ENCODE assay signal across 1 cellular context in the genomic region with DNA sequence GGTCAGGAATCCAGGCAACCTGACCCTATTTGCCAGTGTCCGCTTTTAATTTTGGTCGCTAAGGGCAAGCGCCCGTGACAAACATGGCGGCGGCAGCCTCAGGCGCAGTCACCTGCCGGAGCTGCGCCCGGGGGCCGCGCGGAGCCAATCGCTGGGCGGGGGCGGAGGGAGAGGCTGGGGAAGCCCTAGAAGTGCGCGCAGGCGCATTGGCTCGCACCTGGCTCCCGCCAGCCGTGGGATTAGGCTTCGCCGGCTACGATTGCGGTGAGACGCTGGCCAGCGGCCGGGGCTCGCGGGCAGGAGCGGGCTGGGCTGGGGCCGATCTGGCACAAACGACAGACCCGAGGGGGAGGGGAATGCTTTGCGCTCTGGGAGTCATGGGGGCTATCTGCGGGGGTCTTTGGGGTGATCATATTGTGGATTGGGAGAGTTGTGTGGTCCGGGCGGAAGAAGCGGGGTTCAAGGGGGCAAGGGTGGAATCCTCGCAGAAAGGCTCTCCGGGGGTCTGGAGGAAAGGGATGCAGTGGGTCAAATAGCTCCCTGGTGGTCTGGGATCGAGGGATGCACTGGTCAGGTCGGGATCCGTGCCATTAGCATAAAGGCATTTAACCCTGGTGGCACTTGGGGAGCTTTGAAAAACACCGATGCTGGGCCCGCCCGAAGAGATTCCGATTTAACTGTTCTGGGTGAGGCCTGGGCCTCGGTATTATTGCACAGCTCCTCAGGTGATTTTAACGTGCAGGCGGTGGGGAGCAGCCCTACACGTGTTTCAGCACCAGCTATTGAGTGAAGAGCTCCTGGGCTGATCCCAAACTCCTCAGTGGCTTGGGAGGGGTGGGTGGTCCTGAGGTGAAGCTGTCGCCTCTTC.
TF ChIP-seq lines count a peak whose summit lies in the region.

No MANE protein-coding gene starts in this region.

TF ChIP-seq in H1, 55 proteins besides CTCF, POLR2A, EP300 and RAD21:
- no peak for TF ChIP-seq HDAC6 (IDR thresholded peaks at IDR 0.05; ENCODE audit: low read depth, low read length)
- TF ChIP-seq HDAC2 (IDR thresholded peaks at IDR 0.05; ENCODE audit: borderline replicate concordance in 1 of 2, low read depth in 2 of 2, low read length in 2 of 2) = peak; percentile 39 to 87; a peak in 2 of 4 replicates
- TF ChIP-seq SP1 (IDR thresholded peaks at IDR 0.05; ENCODE audit: low read depth, low read length) = 0 out of 2 replicates have a peak, but pooled peaks have one; percentile 46
- TF ChIP-seq RXRA (IDR thresholded peaks at IDR 0.05; ENCODE audit: insufficient read depth, low read depth, low read length) = no peak
- TF ChIP-seq, protein P1, sequence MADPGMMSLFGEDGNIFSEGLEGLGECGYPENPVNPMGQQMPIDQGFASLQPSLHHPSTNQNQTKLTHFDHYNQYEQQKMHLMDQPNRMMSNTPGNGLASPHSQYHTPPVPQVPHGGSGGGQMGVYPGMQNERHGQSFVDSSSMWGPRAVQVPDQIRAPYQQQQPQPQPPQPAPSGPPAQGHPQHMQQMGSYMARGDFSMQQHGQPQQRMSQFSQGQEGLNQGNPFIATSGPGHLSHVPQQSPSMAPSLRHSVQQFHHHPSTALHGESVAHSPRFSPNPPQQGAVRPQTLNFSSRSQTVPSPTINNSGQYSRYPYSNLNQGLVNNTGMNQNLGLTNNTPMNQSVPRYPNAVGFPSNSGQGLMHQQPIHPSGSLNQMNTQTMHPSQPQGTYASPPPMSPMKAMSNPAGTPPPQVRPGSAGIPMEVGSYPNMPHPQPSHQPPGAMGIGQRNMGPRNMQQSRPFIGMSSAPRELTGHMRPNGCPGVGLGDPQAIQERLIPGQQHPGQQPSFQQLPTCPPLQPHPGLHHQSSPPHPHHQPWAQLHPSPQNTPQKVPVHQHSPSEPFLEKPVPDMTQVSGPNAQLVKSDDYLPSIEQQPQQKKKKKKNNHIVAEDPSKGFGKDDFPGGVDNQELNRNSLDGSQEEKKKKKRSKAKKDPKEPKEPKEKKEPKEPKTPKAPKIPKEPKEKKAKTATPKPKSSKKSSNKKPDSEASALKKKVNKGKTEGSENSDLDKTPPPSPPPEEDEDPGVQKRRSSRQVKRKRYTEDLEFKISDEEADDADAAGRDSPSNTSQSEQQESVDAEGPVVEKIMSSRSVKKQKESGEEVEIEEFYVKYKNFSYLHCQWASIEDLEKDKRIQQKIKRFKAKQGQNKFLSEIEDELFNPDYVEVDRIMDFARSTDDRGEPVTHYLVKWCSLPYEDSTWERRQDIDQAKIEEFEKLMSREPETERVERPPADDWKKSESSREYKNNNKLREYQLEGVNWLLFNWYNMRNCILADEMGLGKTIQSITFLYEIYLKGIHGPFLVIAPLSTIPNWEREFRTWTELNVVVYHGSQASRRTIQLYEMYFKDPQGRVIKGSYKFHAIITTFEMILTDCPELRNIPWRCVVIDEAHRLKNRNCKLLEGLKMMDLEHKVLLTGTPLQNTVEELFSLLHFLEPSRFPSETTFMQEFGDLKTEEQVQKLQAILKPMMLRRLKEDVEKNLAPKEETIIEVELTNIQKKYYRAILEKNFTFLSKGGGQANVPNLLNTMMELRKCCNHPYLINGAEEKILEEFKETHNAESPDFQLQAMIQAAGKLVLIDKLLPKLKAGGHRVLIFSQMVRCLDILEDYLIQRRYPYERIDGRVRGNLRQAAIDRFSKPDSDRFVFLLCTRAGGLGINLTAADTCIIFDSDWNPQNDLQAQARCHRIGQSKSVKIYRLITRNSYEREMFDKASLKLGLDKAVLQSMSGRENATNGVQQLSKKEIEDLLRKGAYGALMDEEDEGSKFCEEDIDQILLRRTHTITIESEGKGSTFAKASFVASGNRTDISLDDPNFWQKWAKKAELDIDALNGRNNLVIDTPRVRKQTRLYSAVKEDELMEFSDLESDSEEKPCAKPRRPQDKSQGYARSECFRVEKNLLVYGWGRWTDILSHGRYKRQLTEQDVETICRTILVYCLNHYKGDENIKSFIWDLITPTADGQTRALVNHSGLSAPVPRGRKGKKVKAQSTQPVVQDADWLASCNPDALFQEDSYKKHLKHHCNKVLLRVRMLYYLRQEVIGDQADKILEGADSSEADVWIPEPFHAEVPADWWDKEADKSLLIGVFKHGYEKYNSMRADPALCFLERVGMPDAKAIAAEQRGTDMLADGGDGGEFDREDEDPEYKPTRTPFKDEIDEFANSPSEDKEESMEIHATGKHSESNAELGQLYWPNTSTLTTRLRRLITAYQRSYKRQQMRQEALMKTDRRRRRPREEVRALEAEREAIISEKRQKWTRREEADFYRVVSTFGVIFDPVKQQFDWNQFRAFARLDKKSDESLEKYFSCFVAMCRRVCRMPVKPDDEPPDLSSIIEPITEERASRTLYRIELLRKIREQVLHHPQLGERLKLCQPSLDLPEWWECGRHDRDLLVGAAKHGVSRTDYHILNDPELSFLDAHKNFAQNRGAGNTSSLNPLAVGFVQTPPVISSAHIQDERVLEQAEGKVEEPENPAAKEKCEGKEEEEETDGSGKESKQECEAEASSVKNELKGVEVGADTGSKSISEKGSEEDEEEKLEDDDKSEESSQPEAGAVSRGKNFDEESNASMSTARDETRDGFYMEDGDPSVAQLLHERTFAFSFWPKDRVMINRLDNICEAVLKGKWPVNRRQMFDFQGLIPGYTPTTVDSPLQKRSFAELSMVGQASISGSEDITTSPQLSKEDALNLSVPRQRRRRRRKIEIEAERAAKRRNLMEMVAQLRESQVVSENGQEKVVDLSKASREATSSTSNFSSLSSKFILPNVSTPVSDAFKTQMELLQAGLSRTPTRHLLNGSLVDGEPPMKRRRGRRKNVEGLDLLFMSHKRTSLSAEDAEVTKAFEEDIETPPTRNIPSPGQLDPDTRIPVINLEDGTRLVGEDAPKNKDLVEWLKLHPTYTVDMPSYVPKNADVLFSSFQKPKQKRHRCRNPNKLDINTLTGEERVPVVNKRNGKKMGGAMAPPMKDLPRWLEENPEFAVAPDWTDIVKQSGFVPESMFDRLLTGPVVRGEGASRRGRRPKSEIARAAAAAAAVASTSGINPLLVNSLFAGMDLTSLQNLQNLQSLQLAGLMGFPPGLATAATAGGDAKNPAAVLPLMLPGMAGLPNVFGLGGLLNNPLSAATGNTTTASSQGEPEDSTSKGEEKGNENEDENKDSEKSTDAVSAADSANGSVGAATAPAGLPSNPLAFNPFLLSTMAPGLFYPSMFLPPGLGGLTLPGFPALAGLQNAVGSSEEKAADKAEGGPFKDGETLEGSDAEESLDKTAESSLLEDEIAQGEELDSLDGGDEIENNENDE (IDR thresholded peaks at IDR 0.05; ENCODE audit: insufficient replicate concordance, low read length) = no peak
- no peak for TF ChIP-seq BRCA1 (IDR thresholded peaks at IDR 0.05; ENCODE audit: low read depth, low read length)
- TF ChIP-seq CBX5 (IDR thresholded peaks at IDR 0.05; ENCODE audit: low read depth, low read length) = no peak
- TF ChIP-seq YY1 (IDR thresholded peaks at IDR 0.05; ENCODE audit: low read depth, low read length) = peak; percentile 100
- peak; percentile 24; the same call in 1 of the 2 replicates for TF ChIP-seq JUND (IDR thresholded peaks at IDR 0.05; ENCODE audit: low read length)
- peak; percentile 37 for TF ChIP-seq KDM4A (IDR thresholded peaks at IDR 0.05; ENCODE audit: low read depth, low read length, severe bottlenecking)
- TF ChIP-seq KDM1A (IDR thresholded peaks at IDR 0.05; ENCODE audit: borderline replicate concordance, low read length) = no peak
- no peak for TF ChIP-seq SUZ12 (IDR thresholded peaks at IDR 0.05; ENCODE audit: low read length)
- no peak for TF ChIP-seq RFX5 (IDR thresholded peaks at IDR 0.05; ENCODE audit: borderline replicate concordance, low read depth, low read length)
- no peak for TF ChIP-seq CEBPB (IDR thresholded peaks at IDR 0.05; ENCODE audit: low read depth, low read length)
- peak; percentile 87 for TF ChIP-seq TAF1 (IDR thresholded peaks at IDR 0.05; ENCODE audit: low read depth, low read length)
- TF ChIP-seq SIX5 (IDR thresholded peaks at IDR 0.05; ENCODE audit: low read depth, low read length) = peak; percentile 66
- TF ChIP-seq, protein P2, sequence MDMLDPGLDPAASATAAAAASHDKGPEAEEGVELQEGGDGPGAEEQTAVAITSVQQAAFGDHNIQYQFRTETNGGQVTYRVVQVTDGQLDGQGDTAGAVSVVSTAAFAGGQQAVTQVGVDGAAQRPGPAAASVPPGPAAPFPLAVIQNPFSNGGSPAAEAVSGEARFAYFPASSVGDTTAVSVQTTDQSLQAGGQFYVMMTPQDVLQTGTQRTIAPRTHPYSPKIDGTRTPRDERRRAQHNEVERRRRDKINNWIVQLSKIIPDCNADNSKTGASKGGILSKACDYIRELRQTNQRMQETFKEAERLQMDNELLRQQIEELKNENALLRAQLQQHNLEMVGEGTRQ (IDR thresholded peaks at IDR 0.05; ENCODE audit: low read length) = peak; percentile 89
- TF ChIP-seq TBP (IDR thresholded peaks at IDR 0.05; ENCODE audit: low read depth, low read length) = peak; percentile 61; the same call in 1 of the 2 replicates
- no peak; the same call in 1 of the 2 replicates for TF ChIP-seq POLR2AphosphoS5 (IDR thresholded peaks at IDR 0.05; ENCODE audit: low read depth, low read length)
- peak; percentile 61 for TF ChIP-seq ASH2L (IDR thresholded peaks at IDR 0.05; ENCODE audit: low read length)
- TF ChIP-seq RBBP5 (IDR thresholded peaks at IDR 0.05; ENCODE audit: borderline replicate concordance, low read depth, low read length) = no peak
- no peak for TF ChIP-seq SP2 (IDR thresholded peaks at IDR 0.05; ENCODE audit: low read length)
- TF ChIP-seq SRF (IDR thresholded peaks at IDR 0.05; ENCODE audit: low read depth, low read length) = no peak
- no peak for TF ChIP-seq CHD1 (IDR thresholded peaks at IDR 0.05; ENCODE audit: low read depth, low read length)
- TF ChIP-seq KDM5A (IDR thresholded peaks at IDR 0.05; ENCODE audit: low read length) = no peak
- TF ChIP-seq NRF1 (IDR thresholded peaks at IDR 0.05; ENCODE audit: low read depth, low read length) = peak; percentile 69
- TF ChIP-seq BCL11A (IDR thresholded peaks at IDR 0.05; ENCODE audit: low read depth in 2 of 2, low read length in 2 of 2) = no peak
- TF ChIP-seq ZNF274 (IDR thresholded peaks at IDR 0.05; ENCODE audit: borderline replicate concordance, extremely low read depth, low read length) = no peak
- TF ChIP-seq POU5F1 (IDR thresholded peaks at IDR 0.05; ENCODE audit: low read depth, low read length) = no peak
- TF ChIP-seq EGR1 (IDR thresholded peaks at IDR 0.05; ENCODE audit: borderline replicate concordance, low read depth, low read length) = peak; percentile 86; the same call in 1 of the 2 replicates
- TF ChIP-seq NANOG (IDR thresholded peaks at IDR 0.05; ENCODE audit: insufficient read depth, low read depth, low read length, poor library complexity, severe bottlenecking) = no peak
- no peak for TF ChIP-seq TCF12 (IDR thresholded peaks at IDR 0.05; ENCODE audit: low read depth, low read length)
- no peak for TF ChIP-seq SP4 (IDR thresholded peaks at IDR 0.05; ENCODE audit: low read length)
- TF ChIP-seq GTF2F1 (IDR thresholded peaks at IDR 0.05; ENCODE audit: borderline replicate concordance, low read depth, low read length) = no peak
- no peak for TF ChIP-seq FOSL1 (IDR thresholded peaks at IDR 0.05; ENCODE audit: insufficient read depth, low read depth, low read length)
- TF ChIP-seq SAP30 (IDR thresholded peaks at IDR 0.05; ENCODE audit: insufficient read depth, insufficient replicate concordance, low read length) = peak; percentile 95
- TF ChIP-seq SIRT6 (IDR thresholded peaks at IDR 0.05; ENCODE audit: low read length) = no peak
- peak; percentile 65 for TF ChIP-seq PHF8 (conservative IDR thresholded peaks at IDR 0.05; ENCODE audit: low read depth, low read length)
- peak; percentile 94 to 95 for TF ChIP-seq SIN3A (conservative IDR thresholded peaks at IDR 0.05 in 1 of 2, IDR thresholded peaks at IDR 0.05 in 1 of 2; ENCODE audit: low read depth in 1 of 2, low read length in 2 of 2)
- no peak for TF ChIP-seq TEAD4 (IDR thresholded peaks at IDR 0.05; ENCODE audit: low read depth, low read length)
- no peak for TF ChIP-seq CBX8 (IDR thresholded peaks at IDR 0.05; ENCODE audit: borderline replicate concordance, low read depth, low read length)
- TF ChIP-seq EZH2 (IDR thresholded peaks at IDR 0.05; ENCODE audit: low read depth, low read length, severe bottlenecking) = no peak
- no peak for TF ChIP-seq RNF2 (IDR thresholded peaks at IDR 0.05; ENCODE audit: borderline replicate concordance, low read depth, low read length, missing control alignments, poor library complexity, severe bottlenecking)
- TF ChIP-seq BACH1 (IDR thresholded peaks at IDR 0.05; ENCODE audit: low read length) = no peak
- TF ChIP-seq CHD2 (IDR thresholded peaks at IDR 0.05; ENCODE audit: low read length) = peak; percentile 40; the same call in 1 of the 2 replicates
- TF ChIP-seq TAF7 (optimal IDR thresholded peaks at IDR 0.05; ENCODE audit: borderline replicate concordance, low read depth, low read length) = no peak
- TF ChIP-seq GABPA (IDR thresholded peaks at IDR 0.05; ENCODE audit: borderline replicate concordance, insufficient read depth, low read length) = no peak
- TF ChIP-seq, protein P3, sequence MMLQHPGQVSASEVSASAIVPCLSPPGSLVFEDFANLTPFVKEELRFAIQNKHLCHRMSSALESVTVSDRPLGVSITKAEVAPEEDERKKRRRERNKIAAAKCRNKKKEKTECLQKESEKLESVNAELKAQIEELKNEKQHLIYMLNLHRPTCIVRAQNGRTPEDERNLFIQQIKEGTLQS (IDR thresholded peaks at IDR 0.05; ENCODE audit: insufficient read depth, low read depth, low read length) = peak; percentile 53; the same call in 1 of the 2 replicates
- TF ChIP-seq, protein P4, sequence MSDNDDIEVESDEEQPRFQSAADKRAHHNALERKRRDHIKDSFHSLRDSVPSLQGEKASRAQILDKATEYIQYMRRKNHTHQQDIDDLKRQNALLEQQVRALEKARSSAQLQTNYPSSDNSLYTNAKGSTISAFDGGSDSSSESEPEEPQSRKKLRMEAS (IDR thresholded peaks at IDR 0.05) = peak; percentile 91
- peak; percentile 68 for TF ChIP-seq CREB1 (IDR thresholded peaks at IDR 0.05)
- TF ChIP-seq CTBP2 (IDR thresholded peaks at IDR 0.05; ENCODE audit: borderline replicate concordance, insufficient read depth, insufficient read length, low read length) = no peak
- TF ChIP-seq, protein P5, sequence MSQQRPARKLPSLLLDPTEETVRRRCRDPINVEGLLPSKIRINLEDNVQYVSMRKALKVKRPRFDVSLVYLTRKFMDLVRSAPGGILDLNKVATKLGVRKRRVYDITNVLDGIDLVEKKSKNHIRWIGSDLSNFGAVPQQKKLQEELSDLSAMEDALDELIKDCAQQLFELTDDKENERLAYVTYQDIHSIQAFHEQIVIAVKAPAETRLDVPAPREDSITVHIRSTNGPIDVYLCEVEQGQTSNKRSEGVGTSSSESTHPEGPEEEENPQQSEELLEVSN (IDR thresholded peaks at IDR 0.05) = peak; percentile 90
- no peak for TF ChIP-seq MAFK (IDR thresholded peaks at IDR 0.05; ENCODE audit: low read depth, low read length)
- TF ChIP-seq JUN (IDR thresholded peaks at IDR 0.05; ENCODE audit: low read depth, low read length) = no peak
- TF ChIP-seq, protein P6, sequence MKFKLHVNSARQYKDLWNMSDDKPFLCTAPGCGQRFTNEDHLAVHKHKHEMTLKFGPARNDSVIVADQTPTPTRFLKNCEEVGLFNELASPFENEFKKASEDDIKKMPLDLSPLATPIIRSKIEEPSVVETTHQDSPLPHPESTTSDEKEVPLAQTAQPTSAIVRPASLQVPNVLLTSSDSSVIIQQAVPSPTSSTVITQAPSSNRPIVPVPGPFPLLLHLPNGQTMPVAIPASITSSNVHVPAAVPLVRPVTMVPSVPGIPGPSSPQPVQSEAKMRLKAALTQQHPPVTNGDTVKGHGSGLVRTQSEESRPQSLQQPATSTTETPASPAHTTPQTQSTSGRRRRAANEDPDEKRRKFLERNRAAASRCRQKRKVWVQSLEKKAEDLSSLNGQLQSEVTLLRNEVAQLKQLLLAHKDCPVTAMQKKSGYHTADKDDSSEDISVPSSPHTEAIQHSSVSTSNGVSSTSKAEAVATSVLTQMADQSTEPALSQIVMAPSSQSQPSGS (IDR thresholded peaks at IDR 0.05; ENCODE audit: low read length) = no peak
